13 cellular contexts compared by ENCODE assay signal in genomic region chr6:55875420-55875819, GRCh38. TPM values are rescaled to one million over a fixed set of nuclear protein-coding genes. Genes with fewer than 3 reads are reported as not detected.
A peak's percentile ranks its signal among the peaks of the same experiment; 100 is the strongest.
DNase-seq lines count a peak whose midpoint lies in the region; ATAC-seq and TF ChIP-seq lines count a peak whose summit lies in the region.
"Had no signal": no experiment of that assay in that cellular context is flagged by ENCODE, and none has a peak within 500 bp of the region (broad histone marks: within the 10 kb centered on the region; RNA-seq: fewer than 3 reads in every experiment).

BMP5 (minus strand) TSS chr6:55875590; CDS start chr6:55874865, 725 bp downstream.

- no peaks in the 10 kb centered on the region for H3K4me1 ChIP-seq in Peyer's patch
- no peaks in the 10 kb centered on the region for H3K4me1 ChIP-seq in iPS DF 6.9 (ENCODE audit: control insufficient read depth, insufficient read depth, low read length)
- H3K4me1 ChIP-seq in psoas muscle: no peaks in the 10 kb centered on the region

- DNase-seq in DMS 273 treated with DMSO at 0.1 percent for 48 hours (lab: John Stamatoyannopoulos, UW) (peak; percentile 5), DMS 273 (lab: John Stamatoyannopoulos, UW; ENCODE audit: unreplicated experiment) (no peak), Peyer's patch (no peak), iPS DF 6.9 (ENCODE audit: low read depth, low spot score) (peak; percentile 11), psoas muscle (no peak), GM13976 (ENCODE audit: low spot score) (no peak), kidney glomerular epithelial cell (lab: John Stamatoyannopoulos, UW) (no peak)
- no peak for DNase-seq in activated CD8-positive, alpha-beta memory T cell treated with anti-CD3 and anti-CD28 coated beads, Interleukin-2, amount 50 U/mL, for 4 hours
- DNase-seq: NCI-H2081, ovary had no signal

- no peaks in the 10 kb centered on the region for H3K9me3 ChIP-seq in Peyer's patch
- H3K9me3 ChIP-seq in iPS DF 6.9 (ENCODE audit: control insufficient read depth, insufficient read depth, low read length): no peaks in the 10 kb centered on the region
- no peaks in the 10 kb centered on the region for H3K9me3 ChIP-seq in psoas muscle
- H3K9me3 ChIP-seq: ovary had no signal

- H3K27me3 ChIP-seq in Peyer's patch: no peaks in the 10 kb centered on the region
- H3K27me3 ChIP-seq in iPS DF 6.9 (ENCODE audit: control insufficient read depth, insufficient read depth, low read length): no peaks in the 10 kb centered on the region
- H3K27me3 ChIP-seq in psoas muscle (ENCODE audit: insufficient read depth in 3 of 3, low read length in 2 of 3): no peaks in the 10 kb centered on the region
- H3K27me3 ChIP-seq: ovary had no signal

- TF ChIP-seq POLR2A in Peyer's patch (IDR thresholded peaks at IDR 0.05): no peak

- ATAC-seq in psoas muscle: no peak

- H3K4me3 ChIP-seq in Peyer's patch: peak within 1 kb of the TSS in 2 of 4 donors; percentile 28 to 32
- no peak within 1 kb of the TSS for H3K4me3 ChIP-seq in iPS DF 6.9 (ENCODE audit: low read length)
- peak within 1 kb of the TSS; percentile 35 for H3K4me3 ChIP-seq in psoas muscle
- H3K4me3 ChIP-seq: ovary had no signal

- in situ Hi-C loops in GM13976 (cut with MboI; ENCODE audit: low sequenced_read_pairs, unreplicated experiment): loop anchor here (25.0 kb wide), 1 partner anchor 263 kb away; no protein-coding TSS in a partner anchor

- peak within 1 kb of the TSS in 3 of 4 donors; percentile 3 to 59 (median 37) for H3K27ac ChIP-seq in Peyer's patch
- H3K27ac ChIP-seq in iPS DF 6.9 (ENCODE audit: low read length): no peak within 1 kb of the TSS
- peak within 1 kb of the TSS; percentile 23 for H3K27ac ChIP-seq in psoas muscle
- H3K27ac ChIP-seq: 22Rv1, ovary, RWPE1 had no signal

- intact Hi-C loops in psoas muscle (cut with DNase I): no loop called here

- no peaks in the 10 kb centered on the region for H3K36me3 ChIP-seq in Peyer's patch
- no peaks in the 10 kb centered on the region for H3K36me3 ChIP-seq in iPS DF 6.9 (ENCODE audit: control insufficient read depth, insufficient read depth, low read length)
- no peaks in the 10 kb centered on the region for H3K36me3 ChIP-seq in psoas muscle (ENCODE audit: insufficient read depth in 1 of 2, low read depth in 1 of 2)
- H3K36me3 ChIP-seq: ovary had no signal

- TF ChIP-seq CTCF in Peyer's patch (IDR thresholded peaks at IDR 0.05) (no peak), psoas muscle (IDR thresholded peaks at IDR 0.05) (no peak), GM13976 (IDR thresholded peaks at IDR 0.05; ENCODE audit: borderline replicate concordance, control extremely low read depth, extremely low read depth, insufficient read depth, missing control alignments) (no peak)

- no CpG with 5 or more reads among the region's 1 CpG for WGBS in iPS DF 6.9 (ENCODE audit: insufficient coverage, insufficient read length)
- 35 to 46% (median 41%) methylated on average over 1 of the region's 1 CpG for WGBS in psoas muscle, 3 donors

RNA-seq across cellular contexts. Expression of gene BMP5, which starts in this region (rescaled TPM):
- total RNA-seq in Peyer's patch: 10 to 100 TPM in 1 of 4 donors, 1 to 10 TPM in 3; 3.7 to 50.3 (median 5.4) TPM
- total RNA-seq in psoas muscle: 1 to 10 TPM in 3 of 4 donors, under 1 TPM in 1; 0.76 to 3.5 (median 1.2) TPM
- polyA plus RNA-seq in psoas muscle: 1 to 10 TPM in 2 of 3 donors, under 1 TPM in 1; 0.95 to 1.8 (median 1.7) TPM
- total RNA-seq: ovary had no signal
- polyA plus RNA-seq: keratinocyte had no signal

Comparison
In these comparisons a context has a peak if more than half of its experiments do, and no peak if none do; other contexts are left out.
1. DNase-seq: peak in DMS 273 treated with DMSO at 0.1 percent for 48 hours (single experiment) and iPS DF 6.9 (single experiment); none in DMS 273 (single experiment), Peyer's patch (0 of 3), psoas muscle (0 of 2), activated CD8-positive, alpha-beta memory T cell treated with anti-CD3 and anti-CD28 coated beads, Interleukin-2, amount 50 U/mL, for 4 hours (single experiment), GM13976 (single experiment) and kidney glomerular epithelial cell (single experiment).